13 cellular contexts compared by ENCODE assay signal in genomic region chrX:154552112-154552806, GRCh38. TPM values are rescaled to one million over a fixed set of nuclear protein-coding genes. Genes with fewer than 3 reads are reported as not detected.
A peak's percentile ranks its signal among the peaks of the same experiment; 100 is the strongest.
DNase-seq lines count a peak whose midpoint lies in the region; ATAC-seq, FAIRE-seq and TF ChIP-seq lines count a peak whose summit lies in the region.
"Not testable (repeated sequence)": the region's sequence is repeated elsewhere in the genome, so short reads cannot be mapped to it uniquely, and the experiment has no call there.
"Had no signal": no experiment of that assay in that cellular context is flagged by ENCODE, and none has a peak within 500 bp of the region (broad histone marks: within the 10 kb centered on the region; RNA-seq: fewer than 3 reads in every experiment).

No MANE protein-coding gene starts in this region.

- in situ Hi-C loops in KBM-7 (cut with MboI; ENCODE audit: low pct_unique_long_range_greater_than_20kb, low sequenced_read_pairs); K562 (cut with MboI): not testable (repeated sequence)

- CTCF ChIA-PET in activated naive CD4-positive, alpha-beta T cell treated with anti-CD3 and anti-CD28 coated beads for 36 hours (lab: Charles Lee); K562 (lab: Yijun Ruan, JAX; ENCODE audit: low intra/inter-chr PET ratio): not testable (repeated sequence)

- not testable (repeated sequence) for BruUV-seq in K562 (replicated peaks; lab: Mats Ljungman, UMichigan)

- not testable (repeated sequence) for H3K9me1 ChIP-seq in K562 (ENCODE audit: control insufficient read depth, insufficient read depth, low read length)

- H3K36me3 ChIP-seq in K562 (ENCODE audit: control insufficient read depth, insufficient read depth, low read length) = peaks cover 50% of the 10 kb centered on the region; the same call in 2 of the 3 replicates

- not testable (repeated sequence) for TF ChIP-seq RAD21 in K562 (CRISPR knock-in tag; conservative IDR thresholded peaks at IDR 0.05 in 1 of 2, IDR thresholded peaks at IDR 0.05 in 1 of 2)

- POLR2A ChIA-PET in K562 (lab: Yijun Ruan, JAX) = not testable (repeated sequence)

- H3K9me3 ChIP-seq in K562 (replicated peaks; ENCODE audit: control insufficient read depth, insufficient read depth, low read depth, low read length) = not testable (repeated sequence)

- H3K4me3 ChIP-seq in K562 = not testable (repeated sequence)

- FAIRE-seq in K562 (lab: Jason Lieb, UNC) = peak; percentile 99

- H3K4me2 ChIP-seq in K562 (ENCODE audit: insufficient read depth, low read length) = not testable (repeated sequence)

- not testable (repeated sequence) for H3K9me3 Mint-ChIP-seq in T-helper 2 cell treated with Interferon-gamma antibody and Interleukin-4, amounts not matched to agents 5 μg/mL and 100 μg/mL, for 36 hours; activated naive CD4-positive, alpha-beta T cell treated with anti-CD3 and anti-CD28 coated beads for 36 hours

- DNase-seq in ELF-1 (ENCODE audit: low read depth, low spot score) (peak; percentile 15), KBM-7 (peak; percentile 31)
- DNase-seq in T-helper 2 cell treated with Interferon-gamma antibody and Interleukin-4, amounts not matched to agents 5 μg/mL and 100 μg/mL, for 36 hours (ENCODE audit: low spot score); activated naive CD4-positive, alpha-beta T cell treated with anti-CD3 and anti-CD28 coated beads for 36 hours; K562 (ENCODE audit: extremely low read depth in 1 of 4, low spot score in 3 of 4); left lobe of liver (ENCODE audit: low spot score); omental fat pad (ENCODE audit: low spot score): not testable (repeated sequence)

- not testable (repeated sequence) for H3K27ac ChIP-seq in K562 (ENCODE audit: extremely low read depth, low read depth, low read length)

- peak overlapping the region in 1 of 2 experiments; percentile 68; a peak in 1 of 4 replicates for H3K9ac ChIP-seq in K562 (ENCODE audit: insufficient read depth in 1 of 2, low read depth in 2 of 2, low read length in 2 of 2)

- H3K27ac Mint-ChIP-seq in T-helper 2 cell treated with Interferon-gamma antibody and Interleukin-4, amounts not matched to agents 5 μg/mL and 100 μg/mL, for 36 hours = peak overlapping the region; percentile 31
- H3K27ac Mint-ChIP-seq in activated naive CD4-positive, alpha-beta T cell treated with anti-CD3 and anti-CD28 coated beads for 36 hours = peak overlapping the region; percentile 24

- peaks cover 69% of the 10 kb centered on the region for H3K79me2 ChIP-seq in K562 (ENCODE audit: control insufficient read depth, insufficient read depth, low read length)

- 72% methylated on average over 6 of the region's 18 CpGs for whole genome bisulfite sequencing in K562 (ENCODE audit: insufficient coverage, low coverage, missing lambda C conversion rate)

- H3K4me1 ChIP-seq in K562 (replicated peaks in 1 of 2; ENCODE audit: control insufficient read depth in 2 of 2, insufficient read depth in 2 of 2, low read length in 2 of 2) = peaks cover 16 to 17% of the 10 kb centered on the region in 2 experiments; a peak in 4 of 5 replicates

- 0 out of 2 replicates have a peak, but pooled peaks cover 17% of the 10 kb centered on the region for H4K20me1 ChIP-seq in K562 (replicated peaks; ENCODE audit: control insufficient read depth, insufficient read depth, low read length)

- intact Hi-C loops in activated naive CD4-positive, alpha-beta T cell treated with anti-CD3 and anti-CD28 coated beads for 36 hours (cut with micrococcal nuclease); K562 (cut with micrococcal nuclease): not testable (repeated sequence)

- TF ChIP-seq CTCF in K562 (IDR thresholded peaks at IDR 0.05 in 2 of 3, conservative IDR thresholded peaks at IDR 0.05 in 1 of 3; ENCODE audit: insufficient read depth in 2 of 3, low read depth in 1 of 3, low read length in 3 of 3); omental fat pad (IDR thresholded peaks at IDR 0.05): not testable (repeated sequence)

- H3K27me3 ChIP-seq in K562 (ENCODE audit: control insufficient read depth in 2 of 2, insufficient read depth in 2 of 2, low read length in 2 of 2) = not testable (repeated sequence)

- peaks cover 35% of the 10 kb centered on the region for H3K36me3 Mint-ChIP-seq in T-helper 2 cell treated with Interferon-gamma antibody and Interleukin-4, amounts not matched to agents 5 μg/mL and 100 μg/mL, for 36 hours (ENCODE audit: low read depth)
- peaks cover 11% of the 10 kb centered on the region for H3K36me3 Mint-ChIP-seq in activated naive CD4-positive, alpha-beta T cell treated with anti-CD3 and anti-CD28 coated beads for 36 hours (ENCODE audit: low read depth)

- not testable (repeated sequence) for H2AFZ ChIP-seq in K562 (ENCODE audit: low read depth, low read length)

- peak; percentile 87 for ATAC-seq in K562
- peak; percentile 34 for ATAC-seq in left lobe of liver
- ATAC-seq in omental fat pad (ENCODE audit: low FRiP score) = peak; percentile 12

- not testable (repeated sequence) for H3K27me3 Mint-ChIP-seq in T-helper 2 cell treated with Interferon-gamma antibody and Interleukin-4, amounts not matched to agents 5 μg/mL and 100 μg/mL, for 36 hours (ENCODE audit: low read depth); activated naive CD4-positive, alpha-beta T cell treated with anti-CD3 and anti-CD28 coated beads for 36 hours (ENCODE audit: low read depth)

- not testable (repeated sequence) for TF ChIP-seq POLR2A in K562 (conservative IDR thresholded peaks at IDR 0.05)

- peaks cover 16% of the 10 kb centered on the region for H3K4me1 Mint-ChIP-seq in T-helper 2 cell treated with Interferon-gamma antibody and Interleukin-4, amounts not matched to agents 5 μg/mL and 100 μg/mL, for 36 hours (ENCODE audit: low read depth)
- peaks cover 43% of the 10 kb centered on the region for H3K4me1 Mint-ChIP-seq in activated naive CD4-positive, alpha-beta T cell treated with anti-CD3 and anti-CD28 coated beads for 36 hours (ENCODE audit: low read depth)

- not testable (repeated sequence) for TF ChIP-seq EP300 in K562 (IDR thresholded peaks at IDR 0.05; ENCODE audit: low read length)

- H3K4me3 Mint-ChIP-seq in T-helper 2 cell treated with Interferon-gamma antibody and Interleukin-4, amounts not matched to agents 5 μg/mL and 100 μg/mL, for 36 hours; activated naive CD4-positive, alpha-beta T cell treated with anti-CD3 and anti-CD28 coated beads for 36 hours: not testable (repeated sequence)

RNA-seq across cellular contexts. Expression of gene IKBKG, which starts 4.8 kb away (rescaled TPM):
- total RNA-seq in activated naive CD4-positive, alpha-beta T cell treated with anti-CD3 and anti-CD28 coated beads for 36 hours = 10 to 100 TPM; 42.2 to 42.6 TPM
- total RNA-seq in K562 (2011; cell fraction: chromatin; rRNA removed; ENCODE audit: low replicate concordance) = 24.9 and 66.1 TPM in 2 replicates
- 52.9 and 57.4 TPM in 2 replicates for total RNA-seq in K562 (2011; cell fraction: nucleolus; rRNA removed)
- total RNA-seq in K562 (2011; cell fraction: nucleoplasm; rRNA removed) = 30.5 and 36.4 TPM in 2 replicates
- total RNA-seq in K562 (2014; rRNA removed) (28.2 and 45.3 TPM in 2 replicates), K562 (2014; rRNA removed; fragmentation: Illumina TruSeq; extraction: Trizol) (6.8 and 10.6 TPM in 2 replicates), K562 (2015; rRNA removed; fragmentation: Illumina TruSeq; extraction: Trizol) (21.9 and 22.2 TPM in 2 replicates), K562 (2021) (46.2 and 51.8 TPM in 2 replicates), left lobe of liver (69.0 TPM), omental fat pad (10 to 100 TPM in 3 of 4 donors, 1 to 10 TPM in 1; 7.5 to 15.4 (median 12.3) TPM)
- polyA plus RNA-seq in K562 (2011; rRNA removed) (23.4 and 29.9 TPM in 2 replicates), K562 (2014; fragmentation: Illumina TruSeq; extraction: Trizol) (18.6 and 29.3 TPM in 2 replicates), K562 (2014; fragmentation: Nextera tagmentation; extraction: Ambion mirVana) (under 1 TPM; 0.68 to 0.99 TPM), K562 (2014; rRNA removed) (52.9 and 60.0 TPM in 2 replicates)
- 34.4 and 69.6 TPM in 2 replicates for polyA plus RNA-seq in K562 (2011; cell fraction: cytosol; rRNA removed)
- polyA plus RNA-seq in K562 (2011; cell fraction: nucleus; rRNA removed) = 90.6 and 112 TPM in 2 replicates
- polyA plus RNA-seq in K562 (2012) = 32.7 and 39.8 TPM in 2 replicates
- 4.2 and 5.7 TPM in 2 replicates for polyA minus RNA-seq in K562 (2011; rRNA and poly(A)+ RNA removed)
- 16.6 and 19.2 TPM in 2 replicates for polyA minus RNA-seq in K562 (2011; cell fraction: cytosol; rRNA and poly(A)+ RNA removed)
- 19.4 and 22.9 TPM in 2 replicates for polyA minus RNA-seq in K562 (2011; cell fraction: nucleus; rRNA and poly(A)+ RNA removed)

RNA-seq across cellular contexts. Expression of gene G6PD, which starts 5.6 kb away (rescaled TPM):
- 10 to 100 TPM; 63.7 to 64.4 TPM for total RNA-seq in activated naive CD4-positive, alpha-beta T cell treated with anti-CD3 and anti-CD28 coated beads for 36 hours
- 99.3 and 369 TPM in 2 replicates for total RNA-seq in K562 (2011; cell fraction: chromatin; rRNA removed; ENCODE audit: low replicate concordance)
- 201 and 212 TPM in 2 replicates for total RNA-seq in K562 (2011; cell fraction: nucleolus; rRNA removed)
- total RNA-seq in K562 (2011; cell fraction: nucleoplasm; rRNA removed) = 122 and 126 TPM in 2 replicates
- total RNA-seq in K562 (2014; rRNA removed) (80.2 and 104 TPM in 2 replicates), K562 (2014; rRNA removed; fragmentation: Illumina TruSeq; extraction: Trizol) (28.7 and 44.7 TPM in 2 replicates), K562 (2015; rRNA removed; fragmentation: Illumina TruSeq; extraction: Trizol) (66.4 and 73.6 TPM in 2 replicates), K562 (2021) (205 and 212 TPM in 2 replicates), left lobe of liver (5.6 TPM), omental fat pad (10 to 100 TPM; 42.1 to 76.7 (median 58.5) TPM)
- polyA plus RNA-seq in K562 (2011; rRNA removed) (44.6 and 133 TPM in 2 replicates), K562 (2014; fragmentation: Illumina TruSeq; extraction: Trizol) (222 and 260 TPM in 2 replicates), K562 (2014; fragmentation: Nextera tagmentation; extraction: Ambion mirVana) (10 to 100 TPM in 1 of 2 experiments, 1 to 10 TPM in 1; 2.9 to 18.3 TPM), K562 (2014; rRNA removed) (86.3 and 104 TPM in 2 replicates)
- 69.2 and 84.8 TPM in 2 replicates for polyA plus RNA-seq in K562 (2011; cell fraction: cytosol; rRNA removed)
- polyA plus RNA-seq in K562 (2011; cell fraction: nucleus; rRNA removed) = 266 and 292 TPM in 2 replicates
- polyA plus RNA-seq in K562 (2012) = 217 and 238 TPM in 2 replicates
- 39.7 and 47.5 TPM in 2 replicates for polyA minus RNA-seq in K562 (2011; rRNA and poly(A)+ RNA removed)
- polyA minus RNA-seq in K562 (2011; cell fraction: cytosol; rRNA and poly(A)+ RNA removed) = 94.5 and 147 TPM in 2 replicates
- 96.3 and 128 TPM in 2 replicates for polyA minus RNA-seq in K562 (2011; cell fraction: nucleus; rRNA and poly(A)+ RNA removed)

RNA-seq across cellular contexts. Expression of gene CTAG1A, which starts 32.7 kb away (rescaled TPM):
- total RNA-seq in activated naive CD4-positive, alpha-beta T cell treated with anti-CD3 and anti-CD28 coated beads for 36 hours = not detected
- total RNA-seq in K562 (2011; cell fraction: chromatin; rRNA removed; ENCODE audit: low replicate concordance) = not detected in 2 replicates
- total RNA-seq in K562 (2011; cell fraction: nucleolus; rRNA removed) = not detected in 2 replicates
- not detected in 2 replicates for total RNA-seq in K562 (2011; cell fraction: nucleoplasm; rRNA removed)
- 0.32 TPM in 1 of 2 replicates, not detected in the other for total RNA-seq in K562 (2014; rRNA removed)
- total RNA-seq in K562 (2014; rRNA removed; fragmentation: Illumina TruSeq; extraction: Trizol) = not detected in 2 replicates
- not detected in 2 replicates for total RNA-seq in K562 (2015; rRNA removed; fragmentation: Illumina TruSeq; extraction: Trizol)
- not detected in 2 replicates for total RNA-seq in K562 (2021)
- polyA plus RNA-seq in K562 (2011; rRNA removed) = 0.12 TPM in 1 of 2 replicates, not detected in the other
- polyA plus RNA-seq in K562 (2011; cell fraction: cytosol; rRNA removed) = not detected in 2 replicates
- polyA plus RNA-seq in K562 (2011; cell fraction: nucleus; rRNA removed) = not detected in 2 replicates
- not detected in 2 replicates for polyA plus RNA-seq in K562 (2012)
- not detected in 2 replicates for polyA plus RNA-seq in K562 (2014; fragmentation: Illumina TruSeq; extraction: Trizol)
- not detected for polyA plus RNA-seq in K562 (2014; fragmentation: Nextera tagmentation; extraction: Ambion mirVana)
- not detected in 2 replicates for polyA plus RNA-seq in K562 (2014; rRNA removed)
- not detected in 2 replicates for polyA minus RNA-seq in K562 (2011; rRNA and poly(A)+ RNA removed)
- not detected in 2 replicates for polyA minus RNA-seq in K562 (2011; cell fraction: cytosol; rRNA and poly(A)+ RNA removed)
- not detected in 2 replicates for polyA minus RNA-seq in K562 (2011; cell fraction: nucleus; rRNA and poly(A)+ RNA removed)
- not detected for total RNA-seq in left lobe of liver
- not detected for total RNA-seq in omental fat pad
- total RNA-seq: A172, Daoy, H7, HFFc6, Right ventricle myocardium inferior, SJSA1 had no signal

RNA-seq across cellular contexts. Expression of gene FAM3A, which starts 36.2 kb away (rescaled TPM):
- total RNA-seq in activated naive CD4-positive, alpha-beta T cell treated with anti-CD3 and anti-CD28 coated beads for 36 hours = 10 to 100 TPM; 17.8 to 21.4 TPM
- 62.3 and 136 TPM in 2 replicates for total RNA-seq in K562 (2011; cell fraction: chromatin; rRNA removed; ENCODE audit: low replicate concordance)
- total RNA-seq in K562 (2011; cell fraction: nucleolus; rRNA removed) = 135 and 139 TPM in 2 replicates
- total RNA-seq in K562 (2011; cell fraction: nucleoplasm; rRNA removed) = 84.9 and 88.7 TPM in 2 replicates
- total RNA-seq in K562 (2014; rRNA removed) (53.3 and 67.6 TPM in 2 replicates), K562 (2014; rRNA removed; fragmentation: Illumina TruSeq; extraction: Trizol) (6.6 and 10.0 TPM in 2 replicates), K562 (2015; rRNA removed; fragmentation: Illumina TruSeq; extraction: Trizol) (27.0 and 32.3 TPM in 2 replicates), K562 (2021) (68.9 and 70.6 TPM in 2 replicates), left lobe of liver (35.3 TPM), omental fat pad (10 to 100 TPM; 27.7 to 58.3 (median 34.7) TPM)
- polyA plus RNA-seq in K562 (2011; rRNA removed) (29.2 and 44.1 TPM in 2 replicates), K562 (2014; fragmentation: Illumina TruSeq; extraction: Trizol) (24.2 and 44.9 TPM in 2 replicates), K562 (2014; fragmentation: Nextera tagmentation; extraction: Ambion mirVana) (1 to 10 TPM in 1 of 2 experiments, under 1 TPM in 1; 0.75 to 1.8 TPM), K562 (2014; rRNA removed) (62.9 and 66.7 TPM in 2 replicates)
- polyA plus RNA-seq in K562 (2011; cell fraction: cytosol; rRNA removed) = 45.6 and 88.5 TPM in 2 replicates
- polyA plus RNA-seq in K562 (2011; cell fraction: nucleus; rRNA removed) = 159 and 221 TPM in 2 replicates
- polyA plus RNA-seq in K562 (2012) = 47.8 and 77.3 TPM in 2 replicates
- polyA minus RNA-seq in K562 (2011; rRNA and poly(A)+ RNA removed) = 7.6 and 13.4 TPM in 2 replicates
- 25.1 and 30.7 TPM in 2 replicates for polyA minus RNA-seq in K562 (2011; cell fraction: cytosol; rRNA and poly(A)+ RNA removed)
- 25.2 and 34.2 TPM in 2 replicates for polyA minus RNA-seq in K562 (2011; cell fraction: nucleus; rRNA and poly(A)+ RNA removed)

Comparison
In these comparisons a context has a peak if more than half of its experiments do, and no peak if none do; other contexts are left out.
1. ATAC-seq: peak in every context shown above with its lines; median percentile 87 in K562; 34 in left lobe of liver; 12 in omental fat pad.